ENCODE assay signal across 25 cellular contexts in the genomic region with DNA sequence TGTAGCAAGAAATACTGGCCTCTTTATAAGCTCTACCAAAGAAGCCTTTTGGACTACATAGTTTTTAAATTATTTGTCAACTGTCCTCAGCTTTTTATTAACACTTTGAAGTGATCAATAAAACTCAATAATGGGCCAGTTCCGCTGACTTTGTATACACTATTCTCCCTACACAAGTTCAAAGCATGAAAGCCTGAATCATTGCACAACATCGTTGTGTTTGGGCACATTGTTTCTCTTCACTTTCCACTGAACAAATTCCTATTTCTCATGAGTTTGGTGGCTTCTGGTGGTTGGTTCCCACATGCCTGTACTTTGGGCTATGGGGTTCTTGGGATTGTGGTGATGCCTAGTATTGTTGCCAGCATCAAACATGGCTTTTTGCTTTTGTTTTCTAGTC.
"Had no signal": no experiment of that assay in that cellular context is flagged by ENCODE, and none has a peak within 500 bp of the region (broad histone marks: within the 10 kb centered on the region; RNA-seq: fewer than 3 reads in every experiment).

No MANE protein-coding gene starts in this region.

- H3K4me1 Mint-ChIP-seq: stimulated activated effector memory CD8-positive, alpha-beta T cell treated with anti-CD3 and anti-CD28 coated beads, Interleukin-12 subunit alpha, Interleukin-12 subunit beta, amount 100 ng/mL, for 72 hours; stimulated activated naive CD8-positive, alpha-beta T cell treated with anti-CD3 and anti-CD28 coated beads, Interleukin-15, amount 100 ng/mL, for 72 hours had no signal

- H3K4me3 ChIP-seq: heart right ventricle, left lung, lower lobe of right lung, ovary, sigmoid colon, spleen, tibial nerve, uterus had no signal

- H3K4me3 Mint-ChIP-seq: naive thymus-derived CD8-positive, alpha-beta T cell; nephron; stimulated activated effector memory CD8-positive, alpha-beta T cell treated with anti-CD3 and anti-CD28 coated beads, Interleukin-12 subunit alpha, Interleukin-12 subunit beta, amount 100 ng/mL, for 72 hours; stimulated activated naive CD8-positive, alpha-beta T cell treated with anti-CD3 and anti-CD28 coated beads, Interleukin-15, amount 100 ng/mL, for 72 hours; type B pancreatic cell had no signal

- DNase-seq: heart right ventricle; hippocampal formation; kidney; left colon; left lung; lower lobe of right lung; mammary epithelial cell; mesenchymal stem cell; naive thymus-derived CD8-positive, alpha-beta T cell; ovary; retina; right cardiac atrium; sigmoid colon; small intestine; spleen; stimulated activated CD4-positive, alpha-beta T cell treated with anti-CD3 and anti-CD28 coated beads, Interleukin-4, amount 100 ng/mL, for 24 hours; stimulated activated naive CD4-positive, alpha-beta T cell treated with Interleukin-2 at 50 U/mL for 16 hours; stimulated activated naive CD8-positive, alpha-beta T cell treated with anti-CD3 and anti-CD28 coated beads, Interleukin-15, amount 100 ng/mL, for 72 hours; substantia nigra; uterus had no signal

- H3K4me1 ChIP-seq: left lung, lower lobe of right lung, spleen, tibial nerve, uterus had no signal

- H3K36me3 Mint-ChIP-seq: naive thymus-derived CD8-positive, alpha-beta T cell; stimulated activated effector memory CD8-positive, alpha-beta T cell treated with anti-CD3 and anti-CD28 coated beads, Interleukin-12 subunit alpha, Interleukin-12 subunit beta, amount 100 ng/mL, for 72 hours; type B pancreatic cell had no signal

- H3K27me3 ChIP-seq: heart right ventricle, left lung, ovary, sigmoid colon, spleen, tibial nerve, uterus had no signal

- H3K36me3 ChIP-seq: heart right ventricle, left lung, lower lobe of right lung, ovary, sigmoid colon, spleen, tibial nerve, uterus had no signal

- H3K27me3 Mint-ChIP-seq: naive thymus-derived CD8-positive, alpha-beta T cell; progenitor cell of endocrine pancreas; stimulated activated naive CD8-positive, alpha-beta T cell treated with anti-CD3 and anti-CD28 coated beads, Interleukin-15, amount 100 ng/mL, for 72 hours; type B pancreatic cell had no signal

- H3K9me3 ChIP-seq: heart right ventricle, lower lobe of right lung, ovary, sigmoid colon, spleen, tibial nerve, uterus had no signal

- H3K27ac ChIP-seq: heart right ventricle, left lung, lower lobe of right lung, ovary, sigmoid colon, spleen, tibial nerve, uterus had no signal

- H3K9me3 Mint-ChIP-seq: stimulated activated naive CD8-positive, alpha-beta T cell treated with anti-CD3 and anti-CD28 coated beads, Interleukin-15, amount 100 ng/mL, for 72 hours had no signal

- H3K27ac Mint-ChIP-seq: naive thymus-derived CD8-positive, alpha-beta T cell; nephron; progenitor cell of endocrine pancreas; stimulated activated effector memory CD8-positive, alpha-beta T cell treated with anti-CD3 and anti-CD28 coated beads, Interleukin-12 subunit alpha, Interleukin-12 subunit beta, amount 100 ng/mL, for 72 hours; stimulated activated naive CD8-positive, alpha-beta T cell treated with anti-CD3 and anti-CD28 coated beads, Interleukin-15, amount 100 ng/mL, for 72 hours; type B pancreatic cell had no signal
